In genomic region chr5:149750596-149750995, GRCh38 we compare ENCODE assay signal across 14 cellular contexts. TPM values are rescaled to one million over a fixed set of nuclear protein-coding genes. Genes with fewer than 3 reads are reported as not detected.
DNase-seq lines count a peak whose midpoint lies in the region; ATAC-seq and TF ChIP-seq lines count a peak whose summit lies in the region.
"Had no signal": no experiment of that assay in that cellular context is flagged by ENCODE, and none has a peak within 500 bp of the region (broad histone marks: within the 10 kb centered on the region; RNA-seq: fewer than 3 reads in every experiment).

No MANE protein-coding gene starts in this region.

- ATAC-seq in gastrocnemius medialis = peak; percentile 31 to 50
- ATAC-seq in GM19395 (IDR thresholded peaks at IDR 0.05; ENCODE audit: unreplicated experiment) = no peak
- ATAC-seq: HCT116 had no signal

- in situ Hi-C loops in gastrocnemius medialis (cut with MboI; ENCODE audit: low sequenced_read_pairs in 4 of 4) = no loop called here

- H3K36me3 ChIP-seq in left ventricle myocardium inferior = no peaks in the 10 kb centered on the region
- H3K36me3 ChIP-seq in gastrocnemius medialis = no peaks in the 10 kb centered on the region

- peaks cover 70% of the 10 kb centered on the region for H3K4me1 ChIP-seq in left ventricle myocardium inferior
- peaks cover 42 to 51% of the 10 kb centered on the region in 2 donors for H3K4me1 ChIP-seq in gastrocnemius medialis

- H3K27ac ChIP-seq in left ventricle myocardium inferior (replicated peaks) (peak overlapping the region; percentile 63), gastrocnemius medialis (peak overlapping the region; percentile 84 to 99 (median 92))

- DNase-seq in NCI-H2227 (lab: John Stamatoyannopoulos, UW; ENCODE audit: unreplicated experiment) (peak; percentile 25), NCI-H69 (lab: John Stamatoyannopoulos, UW) (peak; percentile 68), left ventricle myocardium inferior (no peak), gastrocnemius medialis (peak; percentile 50 to 79), COLO829 (ENCODE audit: low spot score) (no peak), NCI-H2107 (lab: John Stamatoyannopoulos, UW) (no peak)
- DNase-seq: CD4-positive, CD25-positive, alpha-beta regulatory T cell; MV-4-11; NCI-H1417; NCI-H2029; NCI-H510A; OCI-M1 had no signal

- H3K9me3 ChIP-seq in left ventricle myocardium inferior (replicated peaks) (no peaks in the 10 kb centered on the region), gastrocnemius medialis (no peaks in the 10 kb centered on the region)

- TF ChIP-seq CTCF in left ventricle myocardium inferior (IDR thresholded peaks at IDR 0.05; ENCODE audit: borderline replicate concordance) (no peak), gastrocnemius medialis (IDR thresholded peaks at IDR 0.05 in 4 of 5, conservative IDR thresholded peaks at IDR 0.05 in 1 of 5) (no peak)

- intact Hi-C loops in left ventricle myocardium inferior (cut with micrococcal nuclease) (no loop called here), gastrocnemius medialis (cut with DNase I; ENCODE audit: low total_unique reads) (loop anchor here (2.0 kb wide), 1 partner anchor 48 kb away; no protein-coding TSS in a partner anchor)

- no peak for TF ChIP-seq POLR2A in gastrocnemius medialis (IDR thresholded peaks at IDR 0.05)

- H3K27me3 ChIP-seq in left ventricle myocardium inferior (ENCODE audit: low read depth) = no peaks in the 10 kb centered on the region
- no peaks in the 10 kb centered on the region for H3K27me3 ChIP-seq in gastrocnemius medialis

- H3K4me3 ChIP-seq in left ventricle myocardium inferior = peak overlapping the region; percentile 19
- no peak overlapping the region for H3K4me3 ChIP-seq in gastrocnemius medialis

RNA-seq across cellular contexts. Expression of gene PPARGC1B, which starts 20.5 kb away (rescaled TPM):
- total RNA-seq in left ventricle myocardium inferior (28.4 TPM), gastrocnemius medialis (1 to 10 TPM; 3.9 to 6.8 (median 4.8) TPM)

Comparison
In these comparisons a context has a peak if more than half of its experiments do, and no peak if none do; other contexts are left out.
1. DNase-seq: peak in NCI-H2227 (single experiment), NCI-H69 (single experiment) and gastrocnemius medialis (2 of 2); none in left ventricle myocardium inferior (single experiment), COLO829 (single experiment) and NCI-H2107 (single experiment).